ENCODE assay signal across 8 cellular contexts in genomic region chr11:9780929-9781328, GRCh38.
"Had no signal": no experiment of that assay in that cellular context is flagged by ENCODE, and none has a peak within 500 bp of the region (broad histone marks: within the 10 kb centered on the region; RNA-seq: fewer than 3 reads in every experiment).

No MANE protein-coding gene starts in this region.

- H2AFZ ChIP-seq: GM23248 had no signal

- H3K9ac ChIP-seq: GM23248 had no signal

- H3K27ac ChIP-seq: GM23248 had no signal

- H3K4me3 Mint-ChIP-seq: HFFc6 had no signal

- H3K9me3 ChIP-seq: HAP-1 had no signal

- H3K9me3 Mint-ChIP-seq: HFFc6 had no signal

- H3K27ac Mint-ChIP-seq: HFFc6 had no signal

- DNase-seq: GM23248, GOT3, H7, HFFc6, IMR-90 had no signal

- ATAC-seq: HCT116, K562 had no signal

- H3K4me3 ChIP-seq: GM23248, HAP-1, K562 had no signal
